ENCODE assay signal across 19 cellular contexts in genomic region chr11:22884268-22884667, GRCh38. TPM values are rescaled to one million over a fixed set of nuclear protein-coding genes. Genes with fewer than 3 reads are reported as not detected.
DNase-seq lines count a peak whose midpoint lies in the region; ATAC-seq and TF ChIP-seq lines count a peak whose summit lies in the region.
"Had no signal": no experiment of that assay in that cellular context is flagged by ENCODE, and none has a peak within 500 bp of the region (broad histone marks: within the 10 kb centered on the region; RNA-seq: fewer than 3 reads in every experiment).

No MANE protein-coding gene starts in this region.

- DNase-seq in LNCaP clone FGC (ENCODE audit: low read depth) (peak; percentile 10), choroid plexus epithelial cell (ENCODE audit: low read depth) (peak; percentile 66), left lung (no peak), posterior vena cava (ENCODE audit: low spot score) (no peak), cardiac septum (ENCODE audit: low spot score) (no peak), GF-D8 (lab: John Stamatoyannopoulos, UW) (no peak)
- DNase-seq: CD4-positive, alpha-beta T cell; COR-L47; Karpas-422; MM.1S; NCI-H1092; NCI-H1436; NCI-H1930; NCI-H510A; Peyer's patch; SJCRH30 had no signal

- H3K9me3 ChIP-seq in left lung = no peaks in the 10 kb centered on the region
- H3K9me3 ChIP-seq: BLaER1, Peyer's patch, SJCRH30 had no signal

- ATAC-seq in left lung = peak; percentile 32
- no peak for ATAC-seq in GM19455 (IDR thresholded peaks at IDR 0.05; ENCODE audit: unreplicated experiment)

- no peaks in the 10 kb centered on the region for H3K27me3 ChIP-seq in left lung
- H3K27me3 ChIP-seq: BLaER1, Peyer's patch, SJCRH30 had no signal

- intact Hi-C loops in left lung (cut with DNase I) = no loop called here
- intact Hi-C loops in posterior vena cava (cut with DNase I) = no loop called here
- intact Hi-C loops in cardiac septum (cut with DNase I) = no loop called here

- TF ChIP-seq CTCF in LNCaP clone FGC (IDR thresholded peaks at IDR 0.05; ENCODE audit: control insufficient read depth, extremely low read depth, insufficient read depth) (no peak), choroid plexus epithelial cell (conservative IDR thresholded peaks at IDR 0.05; ENCODE audit: low read depth, low read length) (no peak), left lung (IDR thresholded peaks at IDR 0.05) (no peak)

- peak overlapping the region in 1 of 2 donors; percentile 37 for H3K27ac ChIP-seq in left lung
- H3K27ac ChIP-seq: BLaER1, Peyer's patch, SJCRH30 had no signal

- no peaks in the 10 kb centered on the region for H3K36me3 ChIP-seq in left lung
- H3K36me3 ChIP-seq: BLaER1, Peyer's patch, SJCRH30 had no signal

- H3K4me3 ChIP-seq in LNCaP clone FGC (ENCODE audit: low read depth, low read length) (no peak overlapping the region), choroid plexus epithelial cell (ENCODE audit: low read depth, low read length) (no peak overlapping the region), left lung (no peak overlapping the region)
- H3K4me3 ChIP-seq: BLaER1, Peyer's patch, SJCRH30 had no signal

- no peaks in the 10 kb centered on the region for H3K4me1 ChIP-seq in left lung
- H3K4me1 ChIP-seq: BLaER1, Peyer's patch, SJCRH30 had no signal

RNA-seq across cellular contexts. Expression of gene CCDC179, which starts 24.0 kb away (rescaled TPM):
- total RNA-seq in left lung = not detected
- not detected for total RNA-seq in posterior vena cava
- total RNA-seq in cardiac septum = not detected
- total RNA-seq: CD4-positive, alpha-beta T cell; G401; Peyer's patch; SJCRH30 had no signal

RNA-seq across cellular contexts. Expression of gene SVIP, which starts 54.7 kb away (rescaled TPM):
- total RNA-seq in left lung (10 to 100 TPM; 18.9 to 30.1 TPM), posterior vena cava (10 to 100 TPM; 12.9 to 13.5 TPM), cardiac septum (26.0 TPM)

Comparison
In these comparisons a context has a peak if more than half of its experiments do, and no peak if none do; other contexts are left out.
1. DNase-seq: peak in LNCaP clone FGC (single experiment) and choroid plexus epithelial cell (single experiment); none in left lung (0 of 2), posterior vena cava (single experiment), cardiac septum (single experiment) and GF-D8 (single experiment).